In the genomic region with DNA sequence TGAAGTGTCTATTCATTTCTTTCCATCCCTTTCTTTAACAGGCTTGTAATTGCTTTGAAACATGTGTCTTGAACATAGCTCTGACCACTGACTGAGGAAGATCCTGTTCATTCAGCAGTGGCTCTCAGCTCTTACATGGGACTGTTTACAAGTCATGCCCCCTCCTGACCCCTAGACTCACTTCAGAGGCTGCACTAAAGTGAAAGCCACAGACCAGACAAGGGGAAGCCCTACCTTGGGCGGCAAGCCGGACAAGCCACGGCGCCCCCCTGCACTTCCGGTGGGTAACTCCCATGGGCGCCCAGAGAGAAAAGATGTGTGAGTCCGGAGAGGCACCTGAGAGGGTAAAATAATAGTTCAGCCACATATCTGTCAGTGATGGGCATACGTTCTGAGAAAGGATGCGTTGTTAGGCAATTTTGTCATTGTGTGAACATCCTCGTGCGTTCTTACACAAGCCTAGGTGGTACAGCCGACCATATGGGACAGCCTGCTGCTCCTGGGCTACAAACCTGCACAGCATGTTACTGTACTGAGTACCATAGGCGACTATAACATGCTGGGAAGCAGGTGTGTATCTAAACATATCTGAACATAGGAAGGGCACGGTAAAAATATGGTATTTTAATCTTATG, we compare ENCODE assay signal across 10 cellular contexts.
A peak's percentile ranks its signal among the peaks of the same experiment; 100 is the strongest.
DNase-seq lines count a peak whose midpoint lies in the region; ATAC-seq and TF ChIP-seq lines count a peak whose summit lies in the region.
"Had no signal": no experiment of that assay in that cellular context is flagged by ENCODE, and none has a peak within 500 bp of the region (broad histone marks: within the 10 kb centered on the region; RNA-seq: fewer than 3 reads in every experiment).

No MANE protein-coding gene starts in this region.

- H3K9ac ChIP-seq in BLaER1 treated with 17β-estradiol and CSF1 and Interleukin-3, amounts not matched to agents 10 nM and 100 nM: peak overlapping the region in 2 of 11 experiments; percentile 7 to 29; a peak in 1 of 22 replicates

- TF ChIP-seq CTCF in GM23338 (conservative IDR thresholded peaks at IDR 0.05; ENCODE audit: low read depth in 2 of 2): no peak

- H3K4me1 ChIP-seq in BLaER1 treated with 17β-estradiol and CSF1 and Interleukin-3, amounts not matched to agents 10 nM and 100 nM: peaks cover 47 to 88% (median 74%) of the 10 kb centered on the region in 10 experiments
- H3K4me1 ChIP-seq in GM23338 (ENCODE audit: insufficient read depth): peaks cover 7% of the 10 kb centered on the region; the same call in 1 of the 2 replicates

- peaks cover 0 to 14% (median 0%) of the 10 kb centered on the region in 11 experiments; a peak in 3 of 22 replicates for H3K27me3 ChIP-seq in BLaER1 treated with 17β-estradiol and CSF1 and Interleukin-3, amounts not matched to agents 10 nM and 100 nM
- H3K27me3 ChIP-seq in GM23338 (ENCODE audit: insufficient read depth): peaks cover 16% of the 10 kb centered on the region

- ATAC-seq in GM19043 (IDR thresholded peaks at IDR 0.05; ENCODE audit: low read depth, unreplicated experiment): peak; percentile 65
- ATAC-seq in HG02970 (IDR thresholded peaks at IDR 0.05; ENCODE audit: low FRiP score, unreplicated experiment): peak; percentile 78
- ATAC-seq in GM23338: no peak

- H3K27ac Mint-ChIP-seq in T-helper 1 cell treated with Interleukin-12 subunit alpha and Interleukin-12 subunit beta and Interleukin-4 antibody, amounts not matched to agents 30 μg/mL and 1 μg/mL, for 36 hours: peak overlapping the region; percentile 50
- H3K27ac Mint-ChIP-seq in GM23338: no peak overlapping the region; the same call in 1 of the 2 replicates

- peaks cover 0 to 9% (median 0%) of the 10 kb centered on the region in 11 experiments; a peak in 2 of 22 replicates for H4K20me1 ChIP-seq in BLaER1 treated with 17β-estradiol and CSF1 and Interleukin-3, amounts not matched to agents 10 nM and 100 nM
- no peaks in the 10 kb centered on the region; the same call in 1 of the 2 replicates for H4K20me1 ChIP-seq in GM23338 (replicated peaks; ENCODE audit: insufficient read depth)

- peaks cover 11% of the 10 kb centered on the region for H3K9me3 Mint-ChIP-seq in T-helper 1 cell treated with Interleukin-12 subunit alpha and Interleukin-12 subunit beta and Interleukin-4 antibody, amounts not matched to agents 30 μg/mL and 1 μg/mL, for 36 hours
- peaks cover 5% of the 10 kb centered on the region for H3K9me3 Mint-ChIP-seq in GM23338

- peaks cover 3% of the 10 kb centered on the region for H3K36me3 Mint-ChIP-seq in T-helper 1 cell treated with Interleukin-12 subunit alpha and Interleukin-12 subunit beta and Interleukin-4 antibody, amounts not matched to agents 30 μg/mL and 1 μg/mL, for 36 hours (ENCODE audit: low read depth)
- no peaks in the 10 kb centered on the region for H3K36me3 Mint-ChIP-seq in GM23338 (ENCODE audit: low read depth)
- H3K36me3 Mint-ChIP-seq: CD4-positive, CD25-positive, alpha-beta regulatory T cell had no signal

- no peaks in the 10 kb centered on the region for H3K36me3 ChIP-seq in BLaER1 treated with 17β-estradiol and CSF1 and Interleukin-3, amounts not matched to agents 10 nM and 100 nM
- no peaks in the 10 kb centered on the region for H3K36me3 ChIP-seq in GM23338 (ENCODE audit: insufficient read depth)

- H3K27me3 Mint-ChIP-seq in T-helper 1 cell treated with Interleukin-12 subunit alpha and Interleukin-12 subunit beta and Interleukin-4 antibody, amounts not matched to agents 30 μg/mL and 1 μg/mL, for 36 hours (ENCODE audit: low read depth): no peaks in the 10 kb centered on the region
- peaks cover 26% of the 10 kb centered on the region for H3K27me3 Mint-ChIP-seq in GM23338 (ENCODE audit: insufficient read depth, low read depth, poor library complexity)

- peak overlapping the region; percentile 23 for H3K4me3 Mint-ChIP-seq in T-helper 1 cell treated with Interleukin-12 subunit alpha and Interleukin-12 subunit beta and Interleukin-4 antibody, amounts not matched to agents 30 μg/mL and 1 μg/mL, for 36 hours
- no peak overlapping the region; the same call in 2 of the 3 replicates for H3K4me3 Mint-ChIP-seq in GM23338

- H3K9me3 ChIP-seq in BLaER1 treated with 17β-estradiol and CSF1 and Interleukin-3, amounts not matched to agents 10 nM and 100 nM (replicated peaks in 1 of 11): peaks cover 5 to 16% (median 11%) of the 10 kb centered on the region in 11 experiments; a peak in 20 of 22 replicates

- no peaks in the 10 kb centered on the region for H3K9me2 ChIP-seq in GM23338 (ENCODE audit: insufficient read depth)

- H3K4me1 Mint-ChIP-seq in T-helper 1 cell treated with Interleukin-12 subunit alpha and Interleukin-12 subunit beta and Interleukin-4 antibody, amounts not matched to agents 30 μg/mL and 1 μg/mL, for 36 hours (ENCODE audit: low read depth): peaks cover 43% of the 10 kb centered on the region
- H3K4me1 Mint-ChIP-seq in GM23338: peaks cover 32% of the 10 kb centered on the region

- no peaks in the 10 kb centered on the region for H3K79me2 ChIP-seq in GM23338 (replicated peaks; ENCODE audit: insufficient read depth)

- H3K27ac ChIP-seq in BLaER1 treated with 17β-estradiol and CSF1 and Interleukin-3, amounts not matched to agents 10 nM and 100 nM: 0 out of 22 replicates have a peak overlapping the region, but pooled peaks of 2 of the 11 experiments have one; percentile 4 to 38
- H3K27ac ChIP-seq in GM23338 (ENCODE audit: low read depth) (no peak overlapping the region), substantia nigra (ENCODE audit: low read depth, low read length, poor library complexity, severe bottlenecking) (no peak overlapping the region)

- no peak overlapping the region for H2AFZ ChIP-seq in GM23338

- no peak overlapping the region for H3K4me3 ChIP-seq in BLaER1 treated with 17β-estradiol and CSF1 and Interleukin-3, amounts not matched to agents 10 nM and 100 nM
- no peak overlapping the region for H3K4me3 ChIP-seq in GM23338

- no peaks in the 10 kb centered on the region for H3F3A ChIP-seq in GM23338 (replicated peaks; ENCODE audit: low read depth)

- peak overlapping the region; percentile 33 to 95 (median 82) for H3K4me2 ChIP-seq in BLaER1 treated with 17β-estradiol and CSF1 and Interleukin-3, amounts not matched to agents 10 nM and 100 nM
- no peak overlapping the region for H3K4me2 ChIP-seq in GM23338

- no peak for DNase-seq in GM23338 (ENCODE audit: low spot score)
- no peak for DNase-seq in substantia nigra (lab: John Stamatoyannopoulos, UW)
- DNase-seq in AML-193 (lab: John Stamatoyannopoulos, UW): no peak
- DNase-seq in NCI-H2227 (lab: John Stamatoyannopoulos, UW; ENCODE audit: unreplicated experiment): no peak
- DNase-seq: SHP77 had no signal

TF ChIP-seq in GM23338, 12 proteins besides CTCF, POLR2A, EP300 and RAD21 (continues in another document):
- TF ChIP-seq EZH2 (IDR thresholded peaks at IDR 0.05; ENCODE audit: low read depth, unreplicated experiment): no peak
